In genomic region chr1:43556772-43557171, GRCh38 we compare ENCODE assay signal across 15 cellular contexts. TPM values are rescaled to one million over a fixed set of nuclear protein-coding genes. Genes with fewer than 3 reads are reported as not detected.
DNase-seq lines count a peak whose midpoint lies in the region; ATAC-seq and TF ChIP-seq lines count a peak whose summit lies in the region.
"Had no signal": no experiment of that assay in that cellular context is flagged by ENCODE, and none has a peak within 500 bp of the region (broad histone marks: within the 10 kb centered on the region; RNA-seq: fewer than 3 reads in every experiment).

No MANE protein-coding gene starts in this region.

- H3K4me1 ChIP-seq in stomach, result peaks cover 35 to 70% (median 48%) of the 10 kb centered on the region in 4 donors
- peaks cover 47% of the 10 kb centered on the region for H3K4me1 ChIP-seq in vagina
- no peaks in the 10 kb centered on the region for H3K4me1 ChIP-seq in psoas muscle
- H3K4me1 ChIP-seq: HAP-1, SJSA1 had no signal

- peak; percentile 4 for ATAC-seq in left lobe of liver
- no peak for ATAC-seq in psoas muscle
- ATAC-seq in HG02759 (IDR thresholded peaks at IDR 0.05; ENCODE audit: unreplicated experiment), result no peak
- ATAC-seq: CD8-positive, alpha-beta T cell had no signal

- no peak for TF ChIP-seq POLR2A in stomach (IDR thresholded peaks at IDR 0.05)
- no peak for TF ChIP-seq POLR2A in vagina (IDR thresholded peaks at IDR 0.05)

- H3K4me3 ChIP-seq in dorsolateral prefrontal cortex (no peak overlapping the region), stomach (no peak overlapping the region), vagina (no peak overlapping the region), psoas muscle (no peak overlapping the region)
- H3K4me3 ChIP-seq: HAP-1, SJSA1 had no signal

- peak overlapping the region in 30 of 59 donors; percentile 7 to 59 (median 28) for H3K27ac ChIP-seq in dorsolateral prefrontal cortex
- peak overlapping the region; percentile 53 to 77 (median 69) for H3K27ac ChIP-seq in stomach
- peak overlapping the region; percentile 86 for H3K27ac ChIP-seq in vagina
- H3K27ac ChIP-seq in psoas muscle, result no peak overlapping the region
- H3K27ac ChIP-seq: HL-60, SJSA1 had no signal

- WGBS in stomach, 5 donors, result 62 to 67% (median 66%) methylated on average over 6 of the region's 6 CpGs
- WGBS in psoas muscle, 3 donors, result 79 to 85% (median 83%) methylated on average over 6 of the region's 6 CpGs

- intact Hi-C loops in dorsolateral prefrontal cortex (cut with DNase I) (loop anchor here in 1 of 2 donors (5.0 kb wide), 1 partner anchor 46 kb away; no protein-coding TSS in a partner anchor), stomach (cut with DNase I; ENCODE audit: low total_unique reads) (no loop called here), vagina (cut with DNase I) (no loop called here), psoas muscle (cut with DNase I) (no loop called here)

- no peak for TF ChIP-seq EP300 in stomach (IDR thresholded peaks at IDR 0.05)

- H3K27me3 ChIP-seq in dorsolateral prefrontal cortex, result no peaks in the 10 kb centered on the region
- no peaks in the 10 kb centered on the region for H3K27me3 ChIP-seq in stomach
- H3K27me3 ChIP-seq in vagina, result no peaks in the 10 kb centered on the region
- no peaks in the 10 kb centered on the region for H3K27me3 ChIP-seq in psoas muscle (ENCODE audit: insufficient read depth in 3 of 3, low read length in 2 of 3)
- H3K27me3 ChIP-seq: SJSA1 had no signal

- peaks cover 0 to 29% (median 28%) of the 10 kb centered on the region in 4 donors for H3K36me3 ChIP-seq in stomach
- peaks cover 0 to 8% of the 10 kb centered on the region in 2 donors for H3K36me3 ChIP-seq in vagina
- H3K36me3 ChIP-seq in psoas muscle (ENCODE audit: insufficient read depth in 1 of 2, low read depth in 1 of 2), result no peaks in the 10 kb centered on the region

- no peaks in the 10 kb centered on the region for H3K9me3 ChIP-seq in stomach
- no peaks in the 10 kb centered on the region for H3K9me3 ChIP-seq in vagina
- no peaks in the 10 kb centered on the region for H3K9me3 ChIP-seq in psoas muscle
- H3K9me3 ChIP-seq: HAP-1, SJSA1 had no signal

- TF ChIP-seq CTCF in dorsolateral prefrontal cortex (IDR thresholded peaks at IDR 0.05 in 54 of 56, conservative IDR thresholded peaks at IDR 0.05 in 2 of 56; ENCODE audit: low read depth in 1 of 56, partially characterized antibody in 56 of 56) (no peak), stomach (IDR thresholded peaks at IDR 0.05) (no peak), vagina (IDR thresholded peaks at IDR 0.05) (no peak), psoas muscle (IDR thresholded peaks at IDR 0.05) (no peak)

- DNase-seq in dorsolateral prefrontal cortex (no peak), left lobe of liver (ENCODE audit: low spot score) (no peak), stomach (no peak), vagina (ENCODE audit: extremely low spot score in 2 of 2) (no peak), NCI-H187 (lab: John Stamatoyannopoulos, UW) (no peak), psoas muscle (no peak)
- DNase-seq: CD8-positive, alpha-beta T cell; Kasumi-1; NCI-H187 treated with DMSO at 0.1 percent for 48 hours; NCI-H526 treated with DMSO at 0.1 percent for 48 hours had no signal

RNA-seq across cellular contexts. Expression of gene PTPRF, which starts 26.1 kb away (rescaled TPM):
- total RNA-seq in dorsolateral prefrontal cortex, result 100 to 1,000 TPM; 123 to 271 (median 184) TPM
- 290 TPM for total RNA-seq in left lobe of liver
- total RNA-seq in stomach, result 100 to 1,000 TPM in 4 of 5 donors, 10 to 100 TPM in 1; 63.0 to 282 (median 114) TPM
- polyA plus RNA-seq in stomach, result 10 to 100 TPM; 11.3 to 53.3 (median 30.4) TPM
- 139 TPM for total RNA-seq in vagina
- total RNA-seq in psoas muscle, result 1 to 10 TPM; 1.9 to 8.9 (median 3.8) TPM
- polyA plus RNA-seq in psoas muscle, result 1 to 10 TPM in 1 of 3 donors, under 1 TPM in 2; 0.65 to 1.3 (median 0.93) TPM
- polyA plus RNA-seq: IgD-negative memory B cell had no signal

Comparison
In these comparisons a context has a peak if more than half of its experiments do, and no peak if none do; other contexts are left out.
1. RNA of gene PTPRF, which starts 26.1 kb away (total RNA-seq): 290 TPM in left lobe of liver (single experiment), 123 to 271 TPM in dorsolateral prefrontal cortex, 139 TPM in vagina (single experiment) and 63.0 to 282 TPM in stomach; 1.9 to 8.9 TPM in psoas muscle; every median in the first group is over 4 times any median in the second.